Comparison of ENCODE assay signal across 2 cellular contexts in genomic region chr14:60249321-60250251, GRCh38.
A peak's percentile ranks its signal among the peaks of the same experiment; 100 is the strongest.
TF ChIP-seq lines count a peak whose summit lies in the region.

No MANE protein-coding gene starts in this region.

TF ChIP-seq in A549, 52 proteins besides CTCF, POLR2A, EP300 and RAD21:
- TF ChIP-seq JUN (IDR thresholded peaks at IDR 0.05) (peak in 1 of 2 experiments; percentile 19; a peak in 1 of 5 replicates), HDAC2 (IDR thresholded peaks at IDR 0.05) (no peak), USF2 (IDR thresholded peaks at IDR 0.05) (no peak)
TF ChIP-seq in A549: peak in this region for 1.

TF ChIP-seq in HepG2, 621 proteins besides CTCF, POLR2A, EP300 and RAD21 (continues in another document):
- TF ChIP-seq KDM5A (IDR thresholded peaks at IDR 0.05; ENCODE audit: borderline replicate concordance, low read length) (peak; percentile 35; the same call in 1 of the 2 replicates), KMT2A (CRISPR knock-in tag; IDR thresholded peaks at IDR 0.05) (0 out of 2 replicates have a peak, but pooled peaks have one; percentile 34), ARID2 (CRISPR knock-in tag; IDR thresholded peaks at IDR 0.05; ENCODE audit: borderline replicate concordance) (no peak), KMT2B (CRISPR knock-in tag; IDR thresholded peaks at IDR 0.05) (peak; percentile 36; the same call in 1 of the 2 replicates), MYC (CRISPR knock-in tag; IDR thresholded peaks at IDR 0.05; ENCODE audit: borderline replicate concordance) (peak; percentile 39; the same call in 1 of the 2 replicates), YEATS4 (CRISPR knock-in tag; IDR thresholded peaks at IDR 0.05; ENCODE audit: borderline replicate concordance) (peak; percentile 22; the same call in 1 of the 2 replicates), ZNF441 (CRISPR knock-in tag; IDR thresholded peaks at IDR 0.05; ENCODE audit: borderline replicate concordance) (peak; percentile 84; the same call in 1 of the 2 replicates), ZNF652 (CRISPR knock-in tag; IDR thresholded peaks at IDR 0.05; ENCODE audit: borderline replicate concordance, low read depth) (peak; percentile 93), GATAD2A (CRISPR knock-in tag; IDR thresholded peaks at IDR 0.05) (0 out of 2 replicates have a peak, but pooled peaks have one; percentile 14), FOXA3 (CRISPR knock-in tag; IDR thresholded peaks at IDR 0.05) (peak; percentile 33; the same call in 1 of the 2 replicates), ATAD3A (CRISPR knock-in tag; IDR thresholded peaks at IDR 0.05) (no peak), MXI1 (IDR thresholded peaks at IDR 0.05; ENCODE audit: borderline replicate concordance, low read depth, low read length) (0 out of 3 replicates have a peak, but pooled peaks have one; percentile 15), RBFOX2 (IDR thresholded peaks at IDR 0.05; ENCODE audit: low read depth, low read length) (0 out of 2 replicates have a peak, but pooled peaks have one; percentile 6), ZSCAN20 (CRISPR knock-in tag; IDR thresholded peaks at IDR 0.05; ENCODE audit: borderline replicate concordance) (peak; percentile 26; the same call in 1 of the 2 replicates), ZNF234 (CRISPR knock-in tag; conservative IDR thresholded peaks at IDR 0.05) (0 out of 2 replicates have a peak, but pooled peaks have one; percentile 21), ZFY (CRISPR knock-in tag; IDR thresholded peaks at IDR 0.05) (peak; percentile 68), ZNF331 (CRISPR knock-in tag; IDR thresholded peaks at IDR 0.05) (peak; percentile 60; the same call in 1 of the 2 replicates), KDM2A (CRISPR knock-in tag; IDR thresholded peaks at IDR 0.05; ENCODE audit: borderline replicate concordance, low read depth) (0 out of 2 replicates have a peak, but pooled peaks have one; percentile 22), SALL1 (CRISPR knock-in tag; IDR thresholded peaks at IDR 0.05) (0 out of 2 replicates have a peak, but pooled peaks have one; percentile 11), UBTF (CRISPR knock-in tag; IDR thresholded peaks at IDR 0.05) (peak; percentile 39; the same call in 1 of the 2 replicates), MAZ (IDR thresholded peaks at IDR 0.05; ENCODE audit: borderline replicate concordance, low read depth, low read length) (peak; percentile 95), MAZ (CRISPR knock-in tag; IDR thresholded peaks at IDR 0.05; ENCODE audit: low read depth) (peak; percentile 48; the same call in 1 of the 2 replicates), GABPB1 (CRISPR knock-in tag; IDR thresholded peaks at IDR 0.05) (peak; percentile 43; the same call in 1 of the 2 replicates), XRCC5 (optimal IDR thresholded peaks at IDR 0.05; ENCODE audit: low read length) (no peak), ZFX (CRISPR knock-in tag; IDR thresholded peaks at IDR 0.05; ENCODE audit: low read depth) (peak; percentile 43), PHF8 (CRISPR knock-in tag; IDR thresholded peaks at IDR 0.05) (0 out of 2 replicates have a peak, but pooled peaks have one; percentile 31), SAP130 (CRISPR knock-in tag; IDR thresholded peaks at IDR 0.05; ENCODE audit: low read depth) (peak; percentile 46), SIN3A (IDR thresholded peaks at IDR 0.05; ENCODE audit: borderline replicate concordance, low read depth, low read length) (no peak), ASH2L (IDR thresholded peaks at IDR 0.05; ENCODE audit: insufficient read length, low read depth, low read length) (peak; percentile 41), ZFP1 (CRISPR knock-in tag; IDR thresholded peaks at IDR 0.05) (no peak), ZNF816 (CRISPR knock-in tag; IDR thresholded peaks at IDR 0.05; ENCODE audit: borderline replicate concordance) (0 out of 2 replicates have a peak, but pooled peaks have one; percentile 43), ZNF34 (CRISPR knock-in tag; IDR thresholded peaks at IDR 0.05; ENCODE audit: borderline replicate concordance) (no peak), MAFK (conservative IDR thresholded peaks at IDR 0.05 in 1 of 2, IDR thresholded peaks at IDR 0.05 in 1 of 2; ENCODE audit: low read length in 2 of 2) (no peak), ZBTB14 (CRISPR knock-in tag; IDR thresholded peaks at IDR 0.05) (peak; percentile 5; the same call in 1 of the 2 replicates), KAT7 (CRISPR knock-in tag; IDR thresholded peaks at IDR 0.05; ENCODE audit: borderline replicate concordance) (peak; percentile 16; the same call in 1 of the 2 replicates), HMG20B (CRISPR knock-in tag; conservative IDR thresholded peaks at IDR 0.05) (no peak), SPEN (CRISPR knock-in tag; IDR thresholded peaks at IDR 0.05; ENCODE audit: low read depth) (peak; percentile 24; the same call in 1 of the 2 replicates), THAP11 (CRISPR knock-in tag; IDR thresholded peaks at IDR 0.05) (no peak), ZGPAT (CRISPR knock-in tag; IDR thresholded peaks at IDR 0.05) (0 out of 2 replicates have a peak, but pooled peaks have one; percentile 15), IKZF5 (CRISPR knock-in tag; IDR thresholded peaks at IDR 0.05) (0 out of 2 replicates have a peak, but pooled peaks have one; percentile 12)
- TF ChIP-seq, protein P1, sequence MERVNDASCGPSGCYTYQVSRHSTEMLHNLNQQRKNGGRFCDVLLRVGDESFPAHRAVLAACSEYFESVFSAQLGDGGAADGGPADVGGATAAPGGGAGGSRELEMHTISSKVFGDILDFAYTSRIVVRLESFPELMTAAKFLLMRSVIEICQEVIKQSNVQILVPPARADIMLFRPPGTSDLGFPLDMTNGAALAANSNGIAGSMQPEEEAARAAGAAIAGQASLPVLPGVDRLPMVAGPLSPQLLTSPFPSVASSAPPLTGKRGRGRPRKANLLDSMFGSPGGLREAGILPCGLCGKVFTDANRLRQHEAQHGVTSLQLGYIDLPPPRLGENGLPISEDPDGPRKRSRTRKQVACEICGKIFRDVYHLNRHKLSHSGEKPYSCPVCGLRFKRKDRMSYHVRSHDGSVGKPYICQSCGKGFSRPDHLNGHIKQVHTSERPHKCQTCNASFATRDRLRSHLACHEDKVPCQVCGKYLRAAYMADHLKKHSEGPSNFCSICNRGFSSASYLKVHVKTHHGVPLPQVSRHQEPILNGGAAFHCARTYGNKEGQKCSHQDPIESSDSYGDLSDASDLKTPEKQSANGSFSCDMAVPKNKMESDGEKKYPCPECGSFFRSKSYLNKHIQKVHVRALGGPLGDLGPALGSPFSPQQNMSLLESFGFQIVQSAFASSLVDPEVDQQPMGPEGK (CRISPR knock-in tag; IDR thresholded peaks at IDR 0.05) = peak; percentile 91
- TF ChIP-seq, protein P2, sequence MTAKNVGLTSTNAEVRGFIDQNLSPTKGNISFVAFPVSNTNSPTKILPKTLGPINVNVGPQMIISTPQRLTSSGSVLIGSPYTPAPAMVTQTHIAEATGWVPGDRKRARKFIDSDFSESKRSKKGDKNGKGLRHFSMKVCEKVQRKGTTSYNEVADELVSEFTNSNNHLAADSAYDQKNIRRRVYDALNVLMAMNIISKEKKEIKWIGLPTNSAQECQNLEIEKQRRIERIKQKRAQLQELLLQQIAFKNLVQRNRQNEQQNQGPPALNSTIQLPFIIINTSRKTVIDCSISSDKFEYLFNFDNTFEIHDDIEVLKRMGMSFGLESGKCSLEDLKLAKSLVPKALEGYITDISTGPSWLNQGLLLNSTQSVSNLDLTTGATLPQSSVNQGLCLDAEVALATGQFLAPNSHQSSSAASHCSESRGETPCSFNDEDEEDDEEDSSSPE (CRISPR knock-in tag; IDR thresholded peaks at IDR 0.05) = 0 out of 2 replicates have a peak, but pooled peaks have one; percentile 25
- TF ChIP-seq, protein P3, sequence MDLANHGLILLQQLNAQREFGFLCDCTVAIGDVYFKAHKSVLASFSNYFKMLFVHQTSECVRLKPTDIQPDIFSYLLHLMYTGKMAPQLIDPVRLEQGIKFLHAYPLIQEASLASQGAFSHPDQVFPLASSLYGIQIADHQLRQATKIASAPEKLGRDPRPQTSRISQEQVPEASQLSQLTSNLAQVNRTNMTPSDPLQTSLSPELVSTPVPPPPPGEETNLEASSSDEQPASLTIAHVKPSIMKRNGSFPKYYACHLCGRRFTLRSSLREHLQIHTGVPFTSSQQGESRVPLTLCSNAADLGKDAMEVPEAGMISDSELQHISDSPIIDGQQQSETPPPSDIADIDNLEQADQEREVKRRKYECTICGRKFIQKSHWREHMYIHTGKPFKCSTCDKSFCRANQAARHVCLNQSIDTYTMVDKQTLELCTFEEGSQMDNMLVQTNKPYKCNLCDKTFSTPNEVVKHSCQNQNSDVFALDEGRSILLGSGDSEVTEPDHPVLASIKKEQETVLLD (CRISPR knock-in tag; IDR thresholded peaks at IDR 0.05; ENCODE audit: low read depth) = peak; percentile 37; the same call in 1 of the 2 replicates
- TF ChIP-seq, protein P4, sequence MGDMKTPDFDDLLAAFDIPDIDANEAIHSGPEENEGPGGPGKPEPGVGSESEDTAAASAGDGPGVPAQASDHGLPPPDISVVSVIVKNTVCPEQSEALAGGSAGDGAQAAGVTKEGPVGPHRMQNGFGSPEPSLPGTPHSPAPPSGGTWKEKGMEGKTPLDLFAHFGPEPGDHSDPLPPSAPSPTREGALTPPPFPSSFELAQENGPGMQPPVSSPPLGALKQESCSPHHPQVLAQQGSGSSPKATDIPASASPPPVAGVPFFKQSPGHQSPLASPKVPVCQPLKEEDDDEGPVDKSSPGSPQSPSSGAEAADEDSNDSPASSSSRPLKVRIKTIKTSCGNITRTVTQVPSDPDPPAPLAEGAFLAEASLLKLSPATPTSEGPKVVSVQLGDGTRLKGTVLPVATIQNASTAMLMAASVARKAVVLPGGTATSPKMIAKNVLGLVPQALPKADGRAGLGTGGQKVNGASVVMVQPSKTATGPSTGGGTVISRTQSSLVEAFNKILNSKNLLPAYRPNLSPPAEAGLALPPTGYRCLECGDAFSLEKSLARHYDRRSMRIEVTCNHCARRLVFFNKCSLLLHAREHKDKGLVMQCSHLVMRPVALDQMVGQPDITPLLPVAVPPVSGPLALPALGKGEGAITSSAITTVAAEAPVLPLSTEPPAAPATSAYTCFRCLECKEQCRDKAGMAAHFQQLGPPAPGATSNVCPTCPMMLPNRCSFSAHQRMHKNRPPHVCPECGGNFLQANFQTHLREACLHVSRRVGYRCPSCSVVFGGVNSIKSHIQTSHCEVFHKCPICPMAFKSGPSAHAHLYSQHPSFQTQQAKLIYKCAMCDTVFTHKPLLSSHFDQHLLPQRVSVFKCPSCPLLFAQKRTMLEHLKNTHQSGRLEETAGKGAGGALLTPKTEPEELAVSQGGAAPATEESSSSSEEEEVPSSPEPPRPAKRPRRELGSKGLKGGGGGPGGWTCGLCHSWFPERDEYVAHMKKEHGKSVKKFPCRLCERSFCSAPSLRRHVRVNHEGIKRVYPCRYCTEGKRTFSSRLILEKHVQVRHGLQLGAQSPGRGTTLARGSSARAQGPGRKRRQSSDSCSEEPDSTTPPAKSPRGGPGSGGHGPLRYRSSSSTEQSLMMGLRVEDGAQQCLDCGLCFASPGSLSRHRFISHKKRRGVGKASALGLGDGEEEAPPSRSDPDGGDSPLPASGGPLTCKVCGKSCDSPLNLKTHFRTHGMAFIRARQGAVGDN (CRISPR knock-in tag; IDR thresholded peaks at IDR 0.05) = peak; percentile 48
- TF ChIP-seq, protein P5, sequence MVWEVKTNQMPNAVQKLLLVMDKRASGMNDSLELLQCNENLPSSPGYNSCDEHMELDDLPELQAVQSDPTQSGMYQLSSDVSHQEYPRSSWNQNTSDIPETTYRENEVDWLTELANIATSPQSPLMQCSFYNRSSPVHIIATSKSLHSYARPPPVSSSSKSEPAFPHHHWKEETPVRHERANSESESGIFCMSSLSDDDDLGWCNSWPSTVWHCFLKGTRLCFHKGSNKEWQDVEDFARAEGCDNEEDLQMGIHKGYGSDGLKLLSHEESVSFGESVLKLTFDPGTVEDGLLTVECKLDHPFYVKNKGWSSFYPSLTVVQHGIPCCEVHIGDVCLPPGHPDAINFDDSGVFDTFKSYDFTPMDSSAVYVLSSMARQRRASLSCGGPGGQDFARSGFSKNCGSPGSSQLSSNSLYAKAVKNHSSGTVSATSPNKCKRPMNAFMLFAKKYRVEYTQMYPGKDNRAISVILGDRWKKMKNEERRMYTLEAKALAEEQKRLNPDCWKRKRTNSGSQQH (CRISPR knock-in tag; IDR thresholded peaks at IDR 0.05; ENCODE audit: low read depth) = peak; percentile 55
